28 cellular contexts compared by ENCODE assay signal in the genomic region with DNA sequence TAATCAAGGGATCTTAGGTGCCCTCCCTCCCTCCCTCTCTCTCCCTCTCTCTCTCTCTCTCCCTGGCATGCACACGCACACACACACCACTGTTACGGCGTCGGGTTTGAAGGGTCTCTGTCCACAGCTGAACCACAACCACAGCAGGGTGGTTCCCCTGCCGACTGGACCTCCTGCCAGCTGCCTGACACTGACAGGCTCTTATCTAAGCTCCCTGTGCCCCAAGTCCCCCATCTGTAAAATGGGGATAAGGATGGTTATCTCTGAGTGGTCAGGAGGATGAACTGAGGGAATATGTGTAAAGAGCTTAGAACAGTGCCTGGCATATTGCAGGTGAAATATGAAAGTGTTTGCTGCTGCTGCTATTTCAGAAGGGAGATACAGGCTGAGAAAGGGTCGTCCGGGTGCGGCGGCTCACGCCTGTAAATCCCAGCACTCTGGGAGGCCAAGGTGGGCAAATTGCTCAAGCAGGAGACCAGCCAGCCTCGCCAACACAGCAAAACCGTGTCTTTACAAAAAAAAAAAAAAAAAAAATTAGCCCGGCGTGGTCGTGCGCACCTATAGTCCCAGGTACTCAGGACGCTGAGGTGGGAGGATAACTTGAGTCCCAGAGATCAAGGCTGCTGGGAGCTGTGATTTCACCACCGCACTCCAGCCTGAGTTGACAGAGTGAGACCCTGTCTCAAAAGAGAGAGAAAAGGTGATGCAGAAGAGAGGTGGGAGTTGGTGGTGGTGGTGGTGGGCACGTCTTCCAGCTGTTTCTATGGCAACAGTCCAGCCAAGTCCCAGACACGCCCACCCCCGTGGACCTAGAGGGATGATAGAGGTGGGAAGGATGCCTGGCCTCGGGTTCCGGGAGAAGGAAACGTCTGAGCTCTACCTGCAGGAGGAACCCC. TPM values are rescaled to one million over a fixed set of nuclear protein-coding genes. Genes with fewer than 3 reads are reported as not detected.
A peak's percentile ranks its signal among the peaks of the same experiment; 100 is the strongest.
DNase-seq lines count a peak whose midpoint lies in the region; ATAC-seq and TF ChIP-seq lines count a peak whose summit lies in the region.
"Had no signal": no experiment of that assay in that cellular context is flagged by ENCODE, and none has a peak within 500 bp of the region (broad histone marks: within the 10 kb centered on the region; RNA-seq: fewer than 3 reads in every experiment).

No MANE protein-coding gene starts in this region.

- TF ChIP-seq CTCF in DND-41 (IDR thresholded peaks at IDR 0.05; ENCODE audit: borderline replicate concordance, extremely low read depth, low read length, poor library complexity, severe bottlenecking) = no peak
- no peak for TF ChIP-seq CTCF in nephron (IDR thresholded peaks at IDR 0.05; ENCODE audit: unreplicated experiment in 3 of 3)
- TF ChIP-seq CTCF in osteocyte (IDR thresholded peaks at IDR 0.05) = no peak

- H3K9me3 ChIP-seq in DND-41 (ENCODE audit: insufficient read depth, low read length, severe bottlenecking) = no peaks in the 10 kb centered on the region
- no peaks in the 10 kb centered on the region for H3K9me3 ChIP-seq in HUES64 (ENCODE audit: insufficient read depth, low read depth, low read length)
- H3K9me3 ChIP-seq: ascending aorta, suprapubic skin, uterus had no signal

- no peaks in the 10 kb centered on the region for H3K36me3 ChIP-seq in DND-41 (ENCODE audit: insufficient read depth, low read length)
- H3K36me3 ChIP-seq in HUES64 (ENCODE audit: insufficient read depth, low read length) = no peaks in the 10 kb centered on the region
- H3K36me3 ChIP-seq: ascending aorta, suprapubic skin, uterus had no signal

- H3K9me3 Mint-ChIP-seq in nephron (peaks cover 9% of the 10 kb centered on the region), osteocyte (ENCODE audit: unreplicated experiment) (no peaks in the 10 kb centered on the region)
- H3K9me3 Mint-ChIP-seq: activated naive CD4-positive, alpha-beta T cell treated with anti-CD3 and anti-CD28 coated beads, Interleukin-2, amount 50 U/mL, for 24 hours; central memory CD8-positive, alpha-beta T cell had no signal

- no peaks in the 10 kb centered on the region for H3K36me3 Mint-ChIP-seq in nephron (ENCODE audit: low read depth)
- H3K36me3 Mint-ChIP-seq in osteocyte (ENCODE audit: unreplicated experiment) = peaks cover 4% of the 10 kb centered on the region
- H3K36me3 Mint-ChIP-seq: activated naive CD4-positive, alpha-beta T cell treated with anti-CD3 and anti-CD28 coated beads, Interleukin-2, amount 50 U/mL, for 24 hours had no signal

- H3K4me1 ChIP-seq in DND-41 (ENCODE audit: insufficient read depth, low read length) (peaks cover 12% of the 10 kb centered on the region), HUES64 (ENCODE audit: insufficient read depth, low read length) (peaks cover 5% of the 10 kb centered on the region; the same call in 1 of the 2 replicates)
- H3K4me1 ChIP-seq: ascending aorta, uterus had no signal

- peaks cover 13% of the 10 kb centered on the region for H3K27me3 Mint-ChIP-seq in nephron (ENCODE audit: low read depth)
- H3K27me3 Mint-ChIP-seq in osteocyte (ENCODE audit: unreplicated experiment) = peaks cover 52% of the 10 kb centered on the region

- 35% methylated on average over 24 of the region's 24 CpGs for WGBS in HUES64

- no peaks in the 10 kb centered on the region for H3K79me2 ChIP-seq in DND-41 (ENCODE audit: insufficient read depth, low read length)

- H3K4me3 ChIP-seq in DND-41 (ENCODE audit: low read depth in 1 of 2, low read length in 2 of 2) (no peak overlapping the region), HUES64 (ENCODE audit: low read length) (peak overlapping the region; percentile 1; the same call in 1 of the 2 replicates)
- H3K4me3 ChIP-seq: ascending aorta, skin epidermis, suprapubic skin, uterus had no signal

- peaks cover 22% of the 10 kb centered on the region for H4K20me1 ChIP-seq in DND-41 (ENCODE audit: insufficient read depth, low read length)

- H3K4me3 Mint-ChIP-seq in nephron (peak overlapping the region; percentile 30 to 66 (median 55)), osteocyte (ENCODE audit: unreplicated experiment) (no peak overlapping the region)
- H3K4me3 Mint-ChIP-seq: activated naive CD4-positive, alpha-beta T cell treated with anti-CD3 and anti-CD28 coated beads, Interleukin-2, amount 50 U/mL, for 24 hours; central memory CD8-positive, alpha-beta T cell; memory B cell had no signal

- peaks cover 17% of the 10 kb centered on the region for H3K4me1 Mint-ChIP-seq in nephron
- peaks cover 10% of the 10 kb centered on the region for H3K4me1 Mint-ChIP-seq in osteocyte (ENCODE audit: unreplicated experiment)

- H2AFZ ChIP-seq in DND-41 (ENCODE audit: low read depth, low read length) = no peak overlapping the region

- H3K27ac ChIP-seq in DND-41 (ENCODE audit: low read length) (no peak overlapping the region), HUES64 (ENCODE audit: low read depth, low read length) (no peak overlapping the region), cingulate gyrus (ENCODE audit: low read depth, low read length) (peak overlapping the region; percentile 79)
- H3K27ac ChIP-seq: ascending aorta, epithelial cell of prostate, skin epidermis, suprapubic skin, uterus had no signal

- H3K9ac ChIP-seq in DND-41 (ENCODE audit: low read depth, low read length) = no peak overlapping the region
- no peak overlapping the region for H3K9ac ChIP-seq in HUES64 (ENCODE audit: low read depth, low read length)

- H3K27me3 ChIP-seq in DND-41 (ENCODE audit: insufficient read depth, low read length, poor library complexity) (peaks cover 32% of the 10 kb centered on the region), HUES64 (ENCODE audit: insufficient read depth, low read length) (peaks cover 99% of the 10 kb centered on the region)

- no peak overlapping the region for H3K27ac Mint-ChIP-seq in nephron
- no peak overlapping the region for H3K27ac Mint-ChIP-seq in osteocyte (ENCODE audit: unreplicated experiment)
- H3K27ac Mint-ChIP-seq: memory B cell had no signal

- no peak for DNase-seq in DND-41
- DNase-seq in cortex of kidney (lab: John Stamatoyannopoulos, UW) = no peak
- no peak for DNase-seq in osteocyte (ENCODE audit: extremely low spot score, unreplicated experiment)
- DNase-seq: ACHN; activated CD4-positive, alpha-beta T cell treated with anti-CD3 and anti-CD28 coated beads for 48 hours; HCEC 1CT; KBM-7; left cardiac atrium; MM.1S; NCI-H1417 treated with DMSO at 0.1 percent for 48 hours; stimulated activated CD4-positive, alpha-beta T cell treated with anti-CD3 and anti-CD28 coated beads, Interleukin-1b, Interleukin-23, amount 100 ng/mL, for 48 hours; uterus had no signal

- ATAC-seq in DND-41 (ENCODE audit: insufficient read depth, low read depth) (0 out of 3 replicates have a peak, but pooled peaks have one; percentile 30), GM21737 (IDR thresholded peaks at IDR 0.05; ENCODE audit: unreplicated experiment) (no peak), HG02870 (IDR thresholded peaks at IDR 0.05; ENCODE audit: unreplicated experiment) (no peak)
- ATAC-seq: left cardiac atrium had no signal

- H3K4me2 ChIP-seq in DND-41 (ENCODE audit: insufficient read depth, low read length) = peak overlapping the region; percentile 51

RNA-seq across cellular contexts. Expression of a gene that starts 1.0 kb away (rescaled TPM):
- polyA plus RNA-seq in HUES64 (2013, experiment 1 of 2) = 0.15 TPM
- polyA plus RNA-seq in HUES64 (2013, experiment 2 of 2) = 0.32 TPM
- not detected in 2 replicates for total RNA-seq in osteocyte
- total RNA-seq: left cardiac atrium; SK-MEL-5; T-helper 1 cell treated with Interleukin-12 subunit alpha and Interleukin-12 subunit beta and Interleukin-4 antibody, amounts not matched to agents 30 ng/mL and 1 ng/mL, for 36 hours; uterus had no signal
- polyA plus RNA-seq: BJ had no signal

RNA-seq across cellular contexts. Expression of a gene that starts 17.4 kb away (rescaled TPM):
- 54.9 TPM for polyA plus RNA-seq in HUES64 (2013, experiment 1 of 2)
- polyA plus RNA-seq in HUES64 (2013, experiment 2 of 2) = 52.0 TPM
- total RNA-seq in osteocyte = 37.0 and 39.8 TPM in 2 replicates

RNA-seq across cellular contexts. Expression of a gene that starts 20.5 kb away (rescaled TPM):
- 2.3 TPM for polyA plus RNA-seq in HUES64 (2013, experiment 1 of 2)
- polyA plus RNA-seq in HUES64 (2013, experiment 2 of 2) = 2.0 TPM
- total RNA-seq in osteocyte = not detected in 2 replicates
- total RNA-seq: ascending aorta; left cardiac atrium; RPMI7951; SK-MEL-5; suprapubic skin; T-helper 1 cell treated with Interleukin-12 subunit alpha and Interleukin-12 subunit beta and Interleukin-4 antibody, amounts not matched to agents 30 ng/mL and 1 ng/mL, for 36 hours; uterus had no signal
- polyA plus RNA-seq: BJ had no signal

RNA-seq across cellular contexts. Expression of a gene that starts 32.3 kb away (rescaled TPM):
- polyA plus RNA-seq in HUES64 (2013, experiment 1 of 2) = 10.1 TPM
- 10.2 TPM for polyA plus RNA-seq in HUES64 (2013, experiment 2 of 2)
- 10.4 and 11.6 TPM in 2 replicates for total RNA-seq in osteocyte

RNA-seq across cellular contexts. Expression of a gene that starts 36.5 kb away (rescaled TPM):
- 234 TPM for polyA plus RNA-seq in HUES64 (2013, experiment 1 of 2)
- polyA plus RNA-seq in HUES64 (2013, experiment 2 of 2) = 243 TPM
- total RNA-seq in osteocyte = 70.7 and 71.1 TPM in 2 replicates
